ENCODE assay signal across 29 cellular contexts in genomic region chr13:113920606-113921306, GRCh38. TPM values are rescaled to one million over a fixed set of nuclear protein-coding genes. Genes with fewer than 3 reads are reported as not detected.
A peak's percentile ranks its signal among the peaks of the same experiment; 100 is the strongest.
DNase-seq lines count a peak whose midpoint lies in the region; ATAC-seq, FAIRE-seq and TF ChIP-seq lines count a peak whose summit lies in the region.
"Had no signal": no experiment of that assay in that cellular context is flagged by ENCODE, and none has a peak within 500 bp of the region (broad histone marks: within the 10 kb centered on the region; RNA-seq: fewer than 3 reads in every experiment).

No MANE protein-coding gene starts in this region.

- DNase-seq in cardiac septum (ENCODE audit: low spot score) (peak; percentile 63), left cardiac atrium (no peak), neural progenitor cell (ENCODE audit: low spot score) (no peak), urothelium cell line (ENCODE audit: low spot score) (no peak), AG20443 (ENCODE audit: low spot score) (no peak), Calu3 (no peak), HT-29 (ENCODE audit: low spot score) (no peak)
- peak; percentile 31 for DNase-seq in activated CD8-positive, alpha-beta memory T cell treated with anti-CD3 and anti-CD28 coated beads, Interleukin-2, amount 10 ng/mL, durations not matched to agents 7 days and 5 days
- DNase-seq: ACHN; activated naive CD4-positive, alpha-beta T cell treated with anti-CD3 and anti-CD28 coated beads for 36 hours; activated T-cell treated with anti-CD3 and anti-CD28 coated beads, Interleukin-2, amount 50 U/mL, for 48 hours; H7; mammary epithelial cell; NCI-H1105; NCI-H2029 treated with DMSO at 0.1 percent for 48 hours; NCI-H345; NCI-H82; Right ventricle myocardium superior; stimulated activated CD4-positive, alpha-beta T cell treated with anti-CD3 and anti-CD28 coated beads, Interleukin-2, amount 100 ng/mL, for 24 hours; substantia nigra; T-helper 9 cell had no signal

- no peak overlapping the region for H3K27ac ChIP-seq in neural progenitor cell
- H3K27ac ChIP-seq: BLaER1, HL-60 had no signal

- no peaks in the 10 kb centered on the region for H3K4me1 Mint-ChIP-seq in activated CD8-positive, alpha-beta memory T cell treated with anti-CD3 and anti-CD28 coated beads, Interleukin-2, amount 10 ng/mL, durations not matched to agents 7 days and 5 days
- H3K4me1 Mint-ChIP-seq in neural progenitor cell (peaks cover 5% of the 10 kb centered on the region), Calu3 (ENCODE audit: low read depth, unreplicated experiment) (no peaks in the 10 kb centered on the region)

- no peaks in the 10 kb centered on the region for H3K79me2 ChIP-seq in neural progenitor cell (ENCODE audit: low read depth)

- H3K27ac Mint-ChIP-seq in activated CD8-positive, alpha-beta memory T cell treated with anti-CD3 and anti-CD28 coated beads, Interleukin-2, amount 10 ng/mL, durations not matched to agents 7 days and 5 days, result no peak overlapping the region
- H3K27ac Mint-ChIP-seq in neural progenitor cell (peak overlapping the region; percentile 31), Calu3 (ENCODE audit: unreplicated experiment) (no peak overlapping the region)
- H3K27ac Mint-ChIP-seq: activated naive CD4-positive, alpha-beta T cell treated with anti-CD3 and anti-CD28 coated beads for 36 hours had no signal

- CTCF ChIA-PET in activated CD8-positive, alpha-beta memory T cell treated with anti-CD3 and anti-CD28 coated beads, Interleukin-2, amount 10 ng/mL, durations not matched to agents 7 days and 5 days (lab: Charles Lee), result no interaction called here
- CTCF ChIA-PET in Calu3 (lab: Charles Lee), result no interaction called here

- no TSS peak for BruUV-seq in Calu3 (replicated peaks; lab: Mats Ljungman, UMichigan)

- H2AFZ ChIP-seq in neural progenitor cell (replicated peaks), result no peak overlapping the region

- no peak for ATAC-seq in left cardiac atrium
- no peak for ATAC-seq in activated CD8-positive, alpha-beta memory T cell treated with anti-CD3 and anti-CD28 coated beads, Interleukin-2, amount 10 ng/mL, durations not matched to agents 7 days and 5 days
- ATAC-seq: HepG2 had no signal

- FAIRE-seq in urothelium cell line (lab: Jason Lieb, UNC), result peak; percentile 84
- FAIRE-seq: bronchial epithelial cell, endothelial cell of umbilical vein, GM12892, HepG2 had no signal

- H3K9me3 ChIP-seq in neural progenitor cell (ENCODE audit: low read depth), result no peaks in the 10 kb centered on the region

- H3F3A ChIP-seq in neural progenitor cell (ENCODE audit: low read depth), result no peaks in the 10 kb centered on the region

- H3K9ac ChIP-seq in neural progenitor cell, result no peak overlapping the region
- H3K9ac ChIP-seq: BLaER1 had no signal

- H3K9me3 Mint-ChIP-seq in activated CD8-positive, alpha-beta memory T cell treated with anti-CD3 and anti-CD28 coated beads, Interleukin-2, amount 10 ng/mL, durations not matched to agents 7 days and 5 days (ENCODE audit: low read depth), result peaks cover 8% of the 10 kb centered on the region
- H3K9me3 Mint-ChIP-seq in neural progenitor cell (peaks cover 30% of the 10 kb centered on the region), Calu3 (ENCODE audit: low read depth, unreplicated experiment) (peaks cover 4% of the 10 kb centered on the region)

- no peaks in the 10 kb centered on the region for H3K27me3 ChIP-seq in neural progenitor cell
- H3K27me3 ChIP-seq: BLaER1 had no signal

- no peak overlapping the region for H3K4me2 ChIP-seq in neural progenitor cell
- H3K4me2 ChIP-seq: BLaER1, smooth muscle cell had no signal

- no peak overlapping the region for H3K4me3 Mint-ChIP-seq in activated CD8-positive, alpha-beta memory T cell treated with anti-CD3 and anti-CD28 coated beads, Interleukin-2, amount 10 ng/mL, durations not matched to agents 7 days and 5 days
- H3K4me3 Mint-ChIP-seq in neural progenitor cell (no peak overlapping the region), Calu3 (ENCODE audit: low read depth, unreplicated experiment) (no peak overlapping the region)
- H3K4me3 Mint-ChIP-seq: activated naive CD4-positive, alpha-beta T cell treated with anti-CD3 and anti-CD28 coated beads for 36 hours had no signal

- H3K4me1 ChIP-seq in neural progenitor cell, result no peaks in the 10 kb centered on the region
- H3K4me1 ChIP-seq: Caco-2 had no signal

- H3K36me3 ChIP-seq in neural progenitor cell, result no peaks in the 10 kb centered on the region
- H3K36me3 ChIP-seq: BLaER1 had no signal

- peaks cover 53% of the 10 kb centered on the region for H3K27me3 Mint-ChIP-seq in activated CD8-positive, alpha-beta memory T cell treated with anti-CD3 and anti-CD28 coated beads, Interleukin-2, amount 10 ng/mL, durations not matched to agents 7 days and 5 days
- peaks cover 12% of the 10 kb centered on the region for H3K27me3 Mint-ChIP-seq in neural progenitor cell (ENCODE audit: insufficient read depth, low read depth)
- H3K27me3 Mint-ChIP-seq in Calu3 (ENCODE audit: unreplicated experiment), result peaks cover 10% of the 10 kb centered on the region

- no peaks in the 10 kb centered on the region for H4K20me1 ChIP-seq in neural progenitor cell (ENCODE audit: low read depth)
- H4K20me1 ChIP-seq: BLaER1 had no signal

- intact Hi-C loops in cardiac septum (cut with DNase I), result no loop called here
- intact Hi-C loops in left cardiac atrium (cut with DNase I), result no loop called here
- intact Hi-C loops in Calu3 (cut with micrococcal nuclease; ENCODE audit: unreplicated experiment), result no loop called here

- H3K4me3 ChIP-seq in neural progenitor cell, result no peak overlapping the region
- H3K4me3 ChIP-seq: BLaER1, smooth muscle cell had no signal

- TF ChIP-seq CTCF in neural progenitor cell (IDR thresholded peaks at IDR 0.05), result no peak
- TF ChIP-seq CTCF in Calu3 (IDR thresholded peaks at IDR 0.05; ENCODE audit: unreplicated experiment), result no peak

- peaks cover 6% of the 10 kb centered on the region for H3K36me3 Mint-ChIP-seq in activated CD8-positive, alpha-beta memory T cell treated with anti-CD3 and anti-CD28 coated beads, Interleukin-2, amount 10 ng/mL, durations not matched to agents 7 days and 5 days
- H3K36me3 Mint-ChIP-seq in neural progenitor cell (no peaks in the 10 kb centered on the region), Calu3 (ENCODE audit: insufficient read depth, unreplicated experiment) (no peaks in the 10 kb centered on the region)

RNA-seq across cellular contexts. Expression of gene C13orf46, which starts 53.1 kb away (rescaled TPM):
- total RNA-seq in cardiac septum (0.40 TPM), left cardiac atrium (1 to 10 TPM in 1 of 2 donors, under 1 TPM in 1; 0.65 to 1.4 TPM), neural progenitor cell (ENCODE audit: low replicate concordance) (not detected in 2 replicates), Calu3 (2022) (0.29 and 0.33 TPM in 2 replicates)
- total RNA-seq in activated CD8-positive, alpha-beta memory T cell treated with anti-CD3 and anti-CD28 coated beads, Interleukin-2, amount 10 ng/mL, durations not matched to agents 7 days and 5 days, result 1 to 10 TPM in 1 of 2 experiments, under 1 TPM in 1; 0.37 to 2.3 TPM
- 0.38 and 0.60 TPM in 2 replicates for total RNA-seq in HT-29 (2014; rRNA removed; shearing (Covaris generic))
- total RNA-seq: bronchial epithelial cell, Caco-2, H7, HepG2 had no signal

RNA-seq across cellular contexts. Expression of gene GAS6, which starts 56.9 kb away (rescaled TPM):
- 201 TPM for total RNA-seq in cardiac septum
- 100 to 1,000 TPM; 165 to 175 TPM for total RNA-seq in left cardiac atrium
- under 1 TPM; 0.15 to 0.23 TPM for total RNA-seq in activated CD8-positive, alpha-beta memory T cell treated with anti-CD3 and anti-CD28 coated beads, Interleukin-2, amount 10 ng/mL, durations not matched to agents 7 days and 5 days
- 12.8 and 31.7 TPM in 2 replicates for total RNA-seq in neural progenitor cell (ENCODE audit: low replicate concordance)
- total RNA-seq in Calu3 (2022), result 0.42 and 0.83 TPM in 2 replicates
- total RNA-seq in HT-29 (2014; rRNA removed; shearing (Covaris generic)), result 1.3 and 1.4 TPM in 2 replicates

Comparison
In these comparisons a context has a peak if more than half of its experiments do, and no peak if none do; other contexts are left out.
1. DNase-seq: peak in cardiac septum (single experiment) and activated CD8-positive, alpha-beta memory T cell treated with anti-CD3 and anti-CD28 coated beads, Interleukin-2, amount 10 ng/mL, durations not matched to agents 7 days and 5 days (single experiment); none in left cardiac atrium (single experiment), neural progenitor cell (single experiment), urothelium cell line (single experiment), AG20443 (single experiment), Calu3 (single experiment) and HT-29 (single experiment).